2 cellular contexts compared by ENCODE assay signal in the genomic region with DNA sequence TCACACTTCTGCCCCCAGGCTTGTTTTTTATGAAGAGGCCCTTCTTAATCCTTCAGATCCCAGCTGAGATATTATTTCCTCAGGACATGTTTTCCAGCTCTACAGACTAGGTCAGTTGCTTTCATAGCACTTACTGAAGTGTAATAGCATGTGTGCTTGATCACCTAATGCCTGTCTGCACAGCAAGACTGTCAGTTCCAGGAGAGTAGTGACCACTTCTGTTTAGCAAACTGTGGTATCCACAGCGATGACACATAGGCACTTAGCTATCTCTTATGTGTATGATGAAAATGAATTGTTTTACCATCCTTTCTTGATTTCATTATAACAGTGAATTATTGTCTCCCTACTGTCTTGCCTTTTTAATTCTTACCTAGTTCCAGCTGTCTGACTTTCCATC.
TF ChIP-seq lines count a peak whose summit lies in the region.

No MANE protein-coding gene starts in this region.

TF ChIP-seq in GM23338, 12 proteins besides CTCF, POLR2A, EP300 and RAD21:
- TF ChIP-seq EZH2phosphoT487 (IDR thresholded peaks at IDR 0.05; ENCODE audit: unreplicated experiment) = no peak
- TF ChIP-seq, protein P1, sequence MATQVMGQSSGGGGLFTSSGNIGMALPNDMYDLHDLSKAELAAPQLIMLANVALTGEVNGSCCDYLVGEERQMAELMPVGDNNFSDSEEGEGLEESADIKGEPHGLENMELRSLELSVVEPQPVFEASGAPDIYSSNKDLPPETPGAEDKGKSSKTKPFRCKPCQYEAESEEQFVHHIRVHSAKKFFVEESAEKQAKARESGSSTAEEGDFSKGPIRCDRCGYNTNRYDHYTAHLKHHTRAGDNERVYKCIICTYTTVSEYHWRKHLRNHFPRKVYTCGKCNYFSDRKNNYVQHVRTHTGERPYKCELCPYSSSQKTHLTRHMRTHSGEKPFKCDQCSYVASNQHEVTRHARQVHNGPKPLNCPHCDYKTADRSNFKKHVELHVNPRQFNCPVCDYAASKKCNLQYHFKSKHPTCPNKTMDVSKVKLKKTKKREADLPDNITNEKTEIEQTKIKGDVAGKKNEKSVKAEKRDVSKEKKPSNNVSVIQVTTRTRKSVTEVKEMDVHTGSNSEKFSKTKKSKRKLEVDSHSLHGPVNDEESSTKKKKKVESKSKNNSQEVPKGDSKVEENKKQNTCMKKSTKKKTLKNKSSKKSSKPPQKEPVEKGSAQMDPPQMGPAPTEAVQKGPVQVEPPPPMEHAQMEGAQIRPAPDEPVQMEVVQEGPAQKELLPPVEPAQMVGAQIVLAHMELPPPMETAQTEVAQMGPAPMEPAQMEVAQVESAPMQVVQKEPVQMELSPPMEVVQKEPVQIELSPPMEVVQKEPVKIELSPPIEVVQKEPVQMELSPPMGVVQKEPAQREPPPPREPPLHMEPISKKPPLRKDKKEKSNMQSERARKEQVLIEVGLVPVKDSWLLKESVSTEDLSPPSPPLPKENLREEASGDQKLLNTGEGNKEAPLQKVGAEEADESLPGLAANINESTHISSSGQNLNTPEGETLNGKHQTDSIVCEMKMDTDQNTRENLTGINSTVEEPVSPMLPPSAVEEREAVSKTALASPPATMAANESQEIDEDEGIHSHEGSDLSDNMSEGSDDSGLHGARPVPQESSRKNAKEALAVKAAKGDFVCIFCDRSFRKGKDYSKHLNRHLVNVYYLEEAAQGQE (IDR thresholded peaks at IDR 0.05; ENCODE audit: unreplicated experiment) = no peak

TF ChIP-seq in neural cell, 6 proteins besides CTCF, POLR2A, EP300 and RAD21:
- no peak for TF ChIP-seq EZH2 (IDR thresholded peaks at IDR 0.05; ENCODE audit: borderline replicate concordance, insufficient read depth, low read length, poor library complexity, severe bottlenecking)
- TF ChIP-seq POLR2AphosphoS5 (IDR thresholded peaks at IDR 0.05) = peak; percentile 49
- TF ChIP-seq MXI1 (conservative IDR thresholded peaks at IDR 0.05; ENCODE audit: poor library complexity, severe bottlenecking) = no peak
- TF ChIP-seq, protein P1 (IDR thresholded peaks at IDR 0.05; ENCODE audit: borderline replicate concordance) = no peak
- TF ChIP-seq TAF1 (IDR thresholded peaks at IDR 0.05; ENCODE audit: low read depth) = no peak
